Comparison of ENCODE assay signal across 20 cellular contexts in genomic region chr20:33796907-33797544, GRCh38. TPM values are rescaled to one million over a fixed set of nuclear protein-coding genes. Genes with fewer than 3 reads are reported as not detected.
DNase-seq lines count a peak whose midpoint lies in the region; ATAC-seq, FAIRE-seq and TF ChIP-seq lines count a peak whose summit lies in the region.
"Had no signal": no experiment of that assay in that cellular context is flagged by ENCODE, and none has a peak within 500 bp of the region (broad histone marks: within the 10 kb centered on the region; RNA-seq: fewer than 3 reads in every experiment).

No MANE protein-coding gene starts in this region.

- H3K4me2 ChIP-seq in A549 (peak overlapping the region; percentile 19; the same call in 2 of the 3 replicates), parathyroid adenoma (ENCODE audit: low read length) (peak overlapping the region; percentile 54)

- TF ChIP-seq EP300 in A549 (IDR thresholded peaks at IDR 0.05) = no peak

- peak; percentile 36 to 41 for DNase-seq in A549 (ENCODE audit: low read depth in 1 of 2, low spot score in 1 of 2)
- DNase-seq in NCI-H2029 treated with DMSO at 0.1 percent for 48 hours (lab: John Stamatoyannopoulos, UW) = peak; percentile 34
- no peak for DNase-seq in endodermal cell
- no peak for DNase-seq in activated CD4-positive, alpha-beta memory T cell treated with anti-CD3 and anti-CD28 coated beads for 36 hours
- DNase-seq in heart left ventricle = no peak
- no peak for DNase-seq in psoas muscle
- DNase-seq in midbrain (lab: John Stamatoyannopoulos, UW) = no peak
- DNase-seq: activated CD4-positive, CD25-positive, alpha-beta regulatory T cell; activated CD8-positive, alpha-beta memory T cell treated with anti-CD3 and anti-CD28 coated beads for 24 hours; activated naive CD8-positive, alpha-beta T cell treated with anti-CD3 and anti-CD28 coated beads, Interleukin-2, amount 50 U/mL, for 24 hours; CD8-positive, alpha-beta memory T cell; GM23248; MM.1S; stimulated activated naive CD4-positive, alpha-beta T cell treated with Interleukin-2 at 50 U/mL for 16 hours; T-helper 17 cell had no signal

- peak overlapping the region; percentile 72 for H2AFZ ChIP-seq in parathyroid adenoma
- H2AFZ ChIP-seq: GM23248 had no signal

- H3K36me3 ChIP-seq in endodermal cell (ENCODE audit: control insufficient read depth, insufficient read depth, low read length) (no peaks in the 10 kb centered on the region), parathyroid adenoma (ENCODE audit: control insufficient read depth, insufficient read depth, low read length) (no peaks in the 10 kb centered on the region), heart left ventricle (no peaks in the 10 kb centered on the region), psoas muscle (ENCODE audit: insufficient read depth in 1 of 2, low read depth in 1 of 2) (no peaks in the 10 kb centered on the region)
- H3K36me3 ChIP-seq: cardiac muscle cell, SJSA1 had no signal

- H3K9me3 ChIP-seq in A549 = 0 out of 3 replicates have a peak, but pooled peaks cover 3% of the 10 kb centered on the region
- peaks cover 5% of the 10 kb centered on the region for H3K9me3 ChIP-seq in endodermal cell (ENCODE audit: control insufficient read depth, low read length)
- H3K9me3 ChIP-seq in parathyroid adenoma (ENCODE audit: control insufficient read depth, low read length) = no peaks in the 10 kb centered on the region
- H3K9me3 ChIP-seq in heart left ventricle = peaks cover 0 to 4% (median 0%) of the 10 kb centered on the region in 12 donors
- no peaks in the 10 kb centered on the region for H3K9me3 ChIP-seq in psoas muscle
- H3K9me3 ChIP-seq: SJSA1 had no signal

- peaks cover 17% of the 10 kb centered on the region for H3K9me3 Mint-ChIP-seq in endodermal cell
- no peaks in the 10 kb centered on the region for H3K9me3 Mint-ChIP-seq in activated CD4-positive, alpha-beta memory T cell treated with anti-CD3 and anti-CD28 coated beads for 36 hours
- H3K9me3 Mint-ChIP-seq: activated naive CD8-positive, alpha-beta T cell treated with anti-CD3 and anti-CD28 coated beads, Interleukin-2, amount 50 U/mL, for 24 hours; activated T-helper 17 cell treated with anti-CD3 and anti-CD28 coated beads, Interleukin-2, amount 50 U/mL, for 72 hours; CD8-positive, alpha-beta memory T cell had no signal

- H3K9ac ChIP-seq in endodermal cell (ENCODE audit: extremely low read depth, low read length, poor library complexity, severe bottlenecking) = no peak overlapping the region
- H3K9ac ChIP-seq in parathyroid adenoma = no peak overlapping the region
- H3K9ac ChIP-seq: GM23248 had no signal

- peak overlapping the region in 1 of 2 experiments; percentile 43; a peak in 2 of 6 replicates for H3K27ac ChIP-seq in A549
- no peak overlapping the region for H3K27ac ChIP-seq in endodermal cell (ENCODE audit: low read depth, low read length)
- H3K27ac ChIP-seq in parathyroid adenoma = peak overlapping the region; percentile 42
- no peak overlapping the region for H3K27ac ChIP-seq in heart left ventricle
- no peak overlapping the region for H3K27ac ChIP-seq in psoas muscle
- H3K27ac ChIP-seq: cardiac muscle cell, GM23248, SJSA1 had no signal

- POLR2A ChIA-PET in A549 (lab: Yijun Ruan, JAX) = no interaction called here
- POLR2A ChIA-PET in activated CD4-positive, alpha-beta memory T cell treated with anti-CD3 and anti-CD28 coated beads for 36 hours (lab: Charles Lee) = no interaction called here

- 67% methylated on average over 5 of the region's 5 CpGs for WGBS in A549 (ENCODE audit: missing lambda C conversion rate)
- WGBS in endodermal cell (ENCODE audit: insufficient coverage in 1 of 2, insufficient read length in 1 of 2), 2 experiments = 94% methylated on average over 3 to 5 of the region's 5 CpGs
- WGBS in heart left ventricle, 4 donors = 93 to 96% (median 94%) methylated on average over 5 of the region's 5 CpGs
- WGBS in psoas muscle, 3 donors = 91 to 95% (median 94%) methylated on average over 5 of the region's 5 CpGs

- no peaks in the 10 kb centered on the region for H3K36me3 Mint-ChIP-seq in endodermal cell (ENCODE audit: low read depth)
- H3K36me3 Mint-ChIP-seq in activated CD4-positive, alpha-beta memory T cell treated with anti-CD3 and anti-CD28 coated beads for 36 hours = no peaks in the 10 kb centered on the region

- TF ChIP-seq RAD21 in A549 (conservative IDR thresholded peaks at IDR 0.05 in 1 of 2, IDR thresholded peaks at IDR 0.05 in 1 of 2) = no peak

- H3K4me1 ChIP-seq in A549 = peaks cover 10% of the 10 kb centered on the region; the same call in 2 of the 3 replicates
- H3K4me1 ChIP-seq in endodermal cell (ENCODE audit: control insufficient read depth, insufficient read depth, low read length) = no peaks in the 10 kb centered on the region
- peaks cover 7% of the 10 kb centered on the region for H3K4me1 ChIP-seq in parathyroid adenoma
- H3K4me1 ChIP-seq in heart left ventricle = peaks cover 0 to 22% (median 14%) of the 10 kb centered on the region in 12 donors
- H3K4me1 ChIP-seq in psoas muscle = peaks cover 8% of the 10 kb centered on the region

- TF ChIP-seq CTCF in A549 (IDR thresholded peaks at IDR 0.05) = no peak
- no peak for TF ChIP-seq CTCF in endodermal cell (conservative IDR thresholded peaks at IDR 0.05)
- no peak for TF ChIP-seq CTCF in parathyroid adenoma (IDR thresholded peaks at IDR 0.05)
- no peak for TF ChIP-seq CTCF in heart left ventricle (IDR thresholded peaks at IDR 0.05)
- no peak for TF ChIP-seq CTCF in psoas muscle (IDR thresholded peaks at IDR 0.05)

- CTCF ChIA-PET in A549 (lab: Yijun Ruan, JAX) = interaction anchor here (2.2 kb wide), 1 partner anchor 16 kb away, joined by 5 read pairs; no protein-coding TSS in a partner anchor
- CTCF ChIA-PET in activated CD4-positive, alpha-beta memory T cell treated with anti-CD3 and anti-CD28 coated beads for 36 hours (lab: Charles Lee) = no interaction called here

- H3K27me3 ChIP-seq in endodermal cell (ENCODE audit: control insufficient read depth, insufficient read depth, low read length, poor library complexity, severe bottlenecking) (no peaks in the 10 kb centered on the region), parathyroid adenoma (ENCODE audit: control insufficient read depth, insufficient read depth, low read length) (no peaks in the 10 kb centered on the region), heart left ventricle (no peaks in the 10 kb centered on the region), psoas muscle (ENCODE audit: insufficient read depth in 3 of 3, low read length in 2 of 3) (no peaks in the 10 kb centered on the region)
- H3K27me3 ChIP-seq: cardiac muscle cell, SJSA1 had no signal

- ATAC-seq in A549 (no peak), heart left ventricle (no peak), psoas muscle (no peak)
- ATAC-seq: activated naive CD8-positive, alpha-beta T cell treated with anti-CD3 and anti-CD28 coated beads, Interleukin-2, amount 50 U/mL, for 24 hours; activated T-helper 17 cell treated with anti-CD3 and anti-CD28 coated beads, Interleukin-2, amount 50 U/mL, for 72 hours; sciatic nerve; T-helper 17 cell had no signal

- peaks cover 7% of the 10 kb centered on the region for H3K4me1 Mint-ChIP-seq in endodermal cell
- no peaks in the 10 kb centered on the region for H3K4me1 Mint-ChIP-seq in activated CD4-positive, alpha-beta memory T cell treated with anti-CD3 and anti-CD28 coated beads for 36 hours (ENCODE audit: low read depth)
- H3K4me1 Mint-ChIP-seq: activated naive CD8-positive, alpha-beta T cell treated with anti-CD3 and anti-CD28 coated beads, Interleukin-2, amount 50 U/mL, for 24 hours had no signal

- H3K4me3 ChIP-seq in A549 (no peak overlapping the region), endodermal cell (ENCODE audit: low read length) (no peak overlapping the region), parathyroid adenoma (ENCODE audit: low read depth, low read length) (no peak overlapping the region), heart left ventricle (no peak overlapping the region), psoas muscle (no peak overlapping the region)
- H3K4me3 ChIP-seq: cardiac muscle cell, GM23248, SJSA1 had no signal

- H3K27ac Mint-ChIP-seq in endodermal cell = peak overlapping the region; percentile 26
- H3K27ac Mint-ChIP-seq in activated CD4-positive, alpha-beta memory T cell treated with anti-CD3 and anti-CD28 coated beads for 36 hours = no peak overlapping the region
- H3K27ac Mint-ChIP-seq: activated naive CD8-positive, alpha-beta T cell treated with anti-CD3 and anti-CD28 coated beads, Interleukin-2, amount 50 U/mL, for 24 hours; activated T-helper 17 cell treated with anti-CD3 and anti-CD28 coated beads, Interleukin-2, amount 50 U/mL, for 72 hours; T-helper 17 cell had no signal

- H3K4me3 Mint-ChIP-seq in endodermal cell = no peak overlapping the region
- no peak overlapping the region for H3K4me3 Mint-ChIP-seq in activated CD4-positive, alpha-beta memory T cell treated with anti-CD3 and anti-CD28 coated beads for 36 hours
- H3K4me3 Mint-ChIP-seq: activated naive CD8-positive, alpha-beta T cell treated with anti-CD3 and anti-CD28 coated beads, Interleukin-2, amount 50 U/mL, for 24 hours; activated T-helper 17 cell treated with anti-CD3 and anti-CD28 coated beads, Interleukin-2, amount 50 U/mL, for 72 hours; CD8-positive, alpha-beta memory T cell; T-helper 17 cell had no signal

- TF ChIP-seq POLR2A in A549 (IDR thresholded peaks at IDR 0.05; ENCODE audit: low read length) = no peak
- TF ChIP-seq POLR2A in heart left ventricle (IDR thresholded peaks at IDR 0.05) = no peak

- no peaks in the 10 kb centered on the region for H3K27me3 Mint-ChIP-seq in endodermal cell (ENCODE audit: insufficient read depth)
- no peaks in the 10 kb centered on the region for H3K27me3 Mint-ChIP-seq in activated CD4-positive, alpha-beta memory T cell treated with anti-CD3 and anti-CD28 coated beads for 36 hours
- H3K27me3 Mint-ChIP-seq: activated naive CD8-positive, alpha-beta T cell treated with anti-CD3 and anti-CD28 coated beads, Interleukin-2, amount 50 U/mL, for 24 hours; activated T-helper 17 cell treated with anti-CD3 and anti-CD28 coated beads, Interleukin-2, amount 50 U/mL, for 72 hours; CD8-positive, alpha-beta memory T cell; T-helper 17 cell had no signal

- intact Hi-C loops in activated CD4-positive, alpha-beta memory T cell treated with anti-CD3 and anti-CD28 coated beads for 36 hours (cut with micrococcal nuclease) = no loop called here
- intact Hi-C loops in heart left ventricle (cut with DNase I) (loop anchor here in 2 of 10 donors (10.0 kb wide), 3 partner anchors 48 to 328 kb away; no protein-coding TSS in a partner anchor), psoas muscle (cut with DNase I) (loop anchor here in 1 of 2 donors (10.0 kb wide), 1 partner anchor 328 kb away; no protein-coding TSS in a partner anchor)

- H3K79me2 ChIP-seq in parathyroid adenoma = no peaks in the 10 kb centered on the region

- no peak for FAIRE-seq in A549 (lab: Jason Lieb, UNC)

RNA-seq across cellular contexts. Expression of gene CHMP4B, which starts 14.1 kb away (rescaled TPM):
- polyA plus RNA-seq in A549 (2011; rRNA removed) = 75.8 and 81.3 TPM in 2 replicates
- polyA plus RNA-seq in A549 (2012; cell fraction: cytosol; rRNA removed) = 88.5 and 97.4 TPM in 2 replicates
- polyA plus RNA-seq in A549 (2012; cell fraction: nucleus; rRNA removed) = 21.4 and 32.9 TPM in 2 replicates
- 104 to 108 TPM (median 107 TPM) in 3 replicates for polyA plus RNA-seq in A549 (2017; fragmentation: RNase III; extraction: RNeasy Plus Mini Kit Qiagen cat#74134 plus additional on column Dnase treatment)
- 19.8 and 25.1 TPM in 2 replicates for polyA minus RNA-seq in A549 (2011; rRNA and poly(A)+ RNA removed)
- total RNA-seq in endodermal cell = 100 to 1,000 TPM in 1 of 2 donors, 10 to 100 TPM in 1; 81.5 to 116 TPM
- polyA plus RNA-seq in endodermal cell (2013, experiment 1 of 2) = 74.7 TPM
- polyA plus RNA-seq in endodermal cell (2013, experiment 2 of 2) = 71.3 TPM
- 10 to 100 TPM; 93.9 to 94.8 TPM for total RNA-seq in activated CD4-positive, alpha-beta memory T cell treated with anti-CD3 and anti-CD28 coated beads for 36 hours
- 100 to 1,000 TPM in 5 of 9 donors, 10 to 100 TPM in 4; 46.2 to 225 (median 106) TPM for total RNA-seq in heart left ventricle
- 100 to 1,000 TPM; 127 to 233 TPM for polyA plus RNA-seq in heart left ventricle
- total RNA-seq in psoas muscle = 100 to 1,000 TPM in 3 of 4 donors, 10 to 100 TPM in 1; 72.5 to 151 (median 119) TPM
- 100 to 1,000 TPM; 165 to 267 (median 226) TPM for polyA plus RNA-seq in psoas muscle

Comparison
In these comparisons a context has a peak if more than half of its experiments do, and no peak if none do; other contexts are left out.
1. DNase-seq: peak in A549 (2 of 2) and NCI-H2029 treated with DMSO at 0.1 percent for 48 hours (single experiment); none in endodermal cell (single experiment), activated CD4-positive, alpha-beta memory T cell treated with anti-CD3 and anti-CD28 coated beads for 36 hours (single experiment), heart left ventricle (0 of 5), psoas muscle (0 of 2) and midbrain (single experiment).